Comparison of ENCODE assay signal across 10 cellular contexts in the genomic region with DNA sequence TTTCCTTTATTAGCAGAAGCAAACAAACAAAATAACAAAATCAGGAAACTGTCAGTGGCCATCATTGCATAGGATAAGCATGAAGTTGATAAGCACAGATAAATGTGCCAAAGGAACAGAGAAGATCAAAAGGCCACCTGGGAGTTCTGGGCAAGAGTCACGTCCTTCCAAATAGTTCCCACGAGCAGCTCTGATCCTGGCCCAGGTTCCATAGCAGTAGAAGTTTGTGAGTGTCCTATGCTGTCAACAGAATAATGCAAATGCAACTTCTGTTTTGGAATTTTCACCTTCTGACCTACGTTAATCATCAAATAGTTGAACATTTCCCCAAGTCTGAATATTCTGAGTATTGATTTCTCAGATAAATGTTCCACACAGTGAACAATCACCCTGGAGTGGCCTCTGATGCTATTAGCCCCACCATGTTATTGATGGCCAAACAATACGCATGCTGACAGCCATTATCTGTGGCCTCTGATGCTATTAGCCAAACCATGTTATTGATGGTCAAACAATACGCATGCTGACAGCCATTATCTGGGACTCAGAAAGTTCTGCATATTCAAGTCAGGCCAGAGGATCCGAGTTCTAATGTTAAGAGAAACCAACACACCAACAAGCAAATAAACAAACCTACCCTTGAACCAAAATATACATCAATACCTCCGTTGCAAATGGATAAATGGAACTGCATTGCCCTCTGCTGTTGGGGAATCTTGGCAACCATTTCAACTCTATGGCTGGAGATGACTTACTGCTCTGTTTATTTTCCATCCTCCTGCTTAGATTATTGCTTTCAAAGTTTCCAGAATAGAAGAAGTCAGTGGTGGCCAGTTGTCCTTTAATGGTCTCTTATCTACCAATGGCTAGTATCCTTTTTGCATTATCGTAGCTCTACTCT.
A peak's percentile ranks its signal among the peaks of the same experiment; 100 is the strongest.
DNase-seq lines count a peak whose midpoint lies in the region; ATAC-seq and TF ChIP-seq lines count a peak whose summit lies in the region.
"Had no signal": no experiment of that assay in that cellular context is flagged by ENCODE, and none has a peak within 500 bp of the region (broad histone marks: within the 10 kb centered on the region; RNA-seq: fewer than 3 reads in every experiment).

No MANE protein-coding gene starts in this region.

- H3K27ac ChIP-seq in A673 (ENCODE audit: low read depth, low read length, poor library complexity, severe bottlenecking) (no peak overlapping the region), Panc1 (ENCODE audit: low read length) (no peak overlapping the region)
- H3K27ac ChIP-seq: adrenal gland had no signal

- no peak for ATAC-seq in Panc1
- no peak for ATAC-seq in HG02763 (IDR thresholded peaks at IDR 0.05; ENCODE audit: unreplicated experiment)
- no peak for ATAC-seq in HG03460 (IDR thresholded peaks at IDR 0.05; ENCODE audit: unreplicated experiment)
- ATAC-seq: sciatic nerve had no signal

- BruUV-seq in A673 (replicated peaks; lab: Mats Ljungman, UMichigan) (no TSS peak), Panc1 (replicated peaks; lab: Mats Ljungman, UMichigan) (no TSS peak)

- CTCF ChIA-PET in A673 (lab: Charles Lee): no interaction called here
- CTCF ChIA-PET in Panc1 (lab: Charles Lee): no interaction called here

- H3K36me3 ChIP-seq in A673 (ENCODE audit: insufficient read depth, low read length, poor library complexity, severe bottlenecking): no peaks in the 10 kb centered on the region
- no peaks in the 10 kb centered on the region for H3K36me3 ChIP-seq in Panc1 (ENCODE audit: control insufficient read depth, insufficient read depth, low read length)
- H3K36me3 ChIP-seq: adrenal gland had no signal

- H3K9me3 ChIP-seq in A673 (ENCODE audit: low read depth, low read length, poor library complexity, severe bottlenecking) (no peaks in the 10 kb centered on the region), Panc1 (ENCODE audit: control insufficient read depth, insufficient read depth, low read depth, low read length) (no peaks in the 10 kb centered on the region)
- H3K9me3 ChIP-seq: adrenal gland had no signal

- peak; percentile 59 for DNase-seq in A673 (ENCODE audit: low spot score)
- DNase-seq in Panc1 (ENCODE audit: low read depth, low spot score): peak; percentile 24
- DNase-seq in fibroblast of the aortic adventitia (ENCODE audit: low read depth): peak; percentile 51
- DNase-seq in mesothelial cell of epicardium (ENCODE audit: low spot score in 2 of 2, unreplicated experiment in 2 of 2): no peak
- DNase-seq in T-helper 2 cell treated with Interferon-gamma antibody and Interleukin-4, amounts not matched to agents 5 μg/mL and 100 μg/mL, for 36 hours (ENCODE audit: low spot score): no peak
- DNase-seq: adrenal gland had no signal

- no peaks in the 10 kb centered on the region for H3K9me3 Mint-ChIP-seq in mesothelial cell of epicardium
- H3K9me3 Mint-ChIP-seq in T-helper 2 cell treated with Interferon-gamma antibody and Interleukin-4, amounts not matched to agents 5 μg/mL and 100 μg/mL, for 36 hours: no peaks in the 10 kb centered on the region

- H3K27ac Mint-ChIP-seq in mesothelial cell of epicardium: no peak overlapping the region
- H3K27ac Mint-ChIP-seq in T-helper 2 cell treated with Interferon-gamma antibody and Interleukin-4, amounts not matched to agents 5 μg/mL and 100 μg/mL, for 36 hours: no peak overlapping the region

- H3K4me3 ChIP-seq in A673 (ENCODE audit: low read depth, low read length, poor library complexity, severe bottlenecking) (no peak overlapping the region), Panc1 (ENCODE audit: low read depth in 2 of 2, low read length in 2 of 2) (no peak overlapping the region), fibroblast of the aortic adventitia (ENCODE audit: low read depth, low read length) (no peak overlapping the region)
- H3K4me3 ChIP-seq: adrenal gland had no signal

- H3K36me3 Mint-ChIP-seq in mesothelial cell of epicardium: no peaks in the 10 kb centered on the region
- H3K36me3 Mint-ChIP-seq in T-helper 2 cell treated with Interferon-gamma antibody and Interleukin-4, amounts not matched to agents 5 μg/mL and 100 μg/mL, for 36 hours (ENCODE audit: low read depth): no peaks in the 10 kb centered on the region

- H3K4me1 ChIP-seq in A673 (ENCODE audit: insufficient read depth, low read length, poor library complexity, severe bottlenecking): no peaks in the 10 kb centered on the region
- H3K4me1 ChIP-seq in Panc1 (ENCODE audit: control insufficient read depth, insufficient read depth, low read length): no peaks in the 10 kb centered on the region
- H3K4me1 ChIP-seq: adrenal gland had no signal

- POLR2A ChIA-PET in A673 (lab: Charles Lee; ENCODE audit: low non-redundant PET): no interaction called here
- POLR2A ChIA-PET in Panc1 (lab: Charles Lee): no interaction called here

- in situ Hi-C loops in Panc1 (cut with HindIII; ENCODE audit: low pct_unique_long_range_greater_than_20kb, low sequenced_read_pairs): no loop called here

- H3K27me3 ChIP-seq in A673 (replicated peaks; ENCODE audit: insufficient read depth, low read depth, low read length, poor library complexity) (no peaks in the 10 kb centered on the region), Panc1 (ENCODE audit: control insufficient read depth, insufficient read depth, low read length) (no peaks in the 10 kb centered on the region)
- H3K27me3 ChIP-seq: adrenal gland had no signal

- H3K27me3 Mint-ChIP-seq in mesothelial cell of epicardium (ENCODE audit: low read depth): peaks cover 13% of the 10 kb centered on the region
- H3K27me3 Mint-ChIP-seq in T-helper 2 cell treated with Interferon-gamma antibody and Interleukin-4, amounts not matched to agents 5 μg/mL and 100 μg/mL, for 36 hours (ENCODE audit: low read depth): no peaks in the 10 kb centered on the region

- no peak overlapping the region for H3K4me3 Mint-ChIP-seq in mesothelial cell of epicardium
- no peak overlapping the region for H3K4me3 Mint-ChIP-seq in T-helper 2 cell treated with Interferon-gamma antibody and Interleukin-4, amounts not matched to agents 5 μg/mL and 100 μg/mL, for 36 hours

- intact Hi-C loops in A673 (cut with micrococcal nuclease; ENCODE audit: unreplicated experiment): loop anchor here (2.0 to 5.0 kb wide), 2 partner anchors 136 to 265 kb away; no protein-coding TSS in a partner anchor
- intact Hi-C loops in Panc1 (cut with micrococcal nuclease; ENCODE audit: unreplicated experiment): loop anchor here (5.0 kb wide), 1 partner anchor 265 kb away; no protein-coding TSS in a partner anchor

- H3K4me1 Mint-ChIP-seq in mesothelial cell of epicardium: no peaks in the 10 kb centered on the region
- H3K4me1 Mint-ChIP-seq in T-helper 2 cell treated with Interferon-gamma antibody and Interleukin-4, amounts not matched to agents 5 μg/mL and 100 μg/mL, for 36 hours (ENCODE audit: low read depth): no peaks in the 10 kb centered on the region

- peak; percentile 72 for TF ChIP-seq CTCF in A673 (conservative IDR thresholded peaks at IDR 0.05; ENCODE audit: low read depth, low read length)
- TF ChIP-seq CTCF in GM12873 (IDR thresholded peaks at IDR 0.05; ENCODE audit: insufficient read depth, low read depth, low read length, missing control alignments): peak; percentile 26
- peak; percentile 61 for TF ChIP-seq CTCF in Panc1 (IDR thresholded peaks at IDR 0.05)
- TF ChIP-seq CTCF in fibroblast of the aortic adventitia (IDR thresholded peaks at IDR 0.05; ENCODE audit: insufficient read depth, low read length): peak; percentile 40
- TF ChIP-seq CTCF in mesothelial cell of epicardium (IDR thresholded peaks at IDR 0.05; ENCODE audit: unreplicated experiment): no peak

Comparison
In these comparisons a context has a peak if more than half of its experiments do, and no peak if none do; other contexts are left out.
1. DNase-seq: peak in A673 (single experiment), Panc1 (single experiment) and fibroblast of the aortic adventitia (single experiment); none in mesothelial cell of epicardium (0 of 2) and T-helper 2 cell treated with Interferon-gamma antibody and Interleukin-4, amounts not matched to agents 5 μg/mL and 100 μg/mL, for 36 hours (single experiment).